Comparison of ENCODE assay signal across 17 cellular contexts in genomic region chr18:12908706-12909105, GRCh38.
"Had no signal": no experiment of that assay in that cellular context is flagged by ENCODE, and none has a peak within 500 bp of the region (broad histone marks: within the 10 kb centered on the region; RNA-seq: fewer than 3 reads in every experiment).

No MANE protein-coding gene starts in this region.

- H3K4me3 Mint-ChIP-seq: activated naive CD4-positive, alpha-beta T cell treated with anti-CD3 and anti-CD28 coated beads for 36 hours; activated naive CD8-positive, alpha-beta T cell treated with anti-CD3 and anti-CD28 coated beads, Interleukin-2, amount 50 U/mL, for 24 hours; activated T-helper 17 cell treated with anti-CD3 and anti-CD28 coated beads, Interleukin-2, amount 50 U/mL, for 72 hours; naive B cell had no signal

- ATAC-seq: activated naive CD8-positive, alpha-beta T cell treated with anti-CD3 and anti-CD28 coated beads, Interleukin-2, amount 50 U/mL, for 24 hours; activated T-helper 17 cell treated with anti-CD3 and anti-CD28 coated beads, Interleukin-2, amount 50 U/mL, for 72 hours; esophagus mucosa; gastroesophageal sphincter; heart right ventricle; left lung had no signal

- H3K36me3 ChIP-seq: gastroesophageal sphincter, heart right ventricle, left lung, transverse colon, vagina had no signal

- H3K9me3 ChIP-seq: left lung, transverse colon, vagina had no signal

- H3K4me3 ChIP-seq: gastroesophageal sphincter, left lung, transverse colon, vagina had no signal

- H3K4me1 Mint-ChIP-seq: activated T-helper 17 cell treated with anti-CD3 and anti-CD28 coated beads, Interleukin-2, amount 50 U/mL, for 72 hours had no signal

- H3K27ac Mint-ChIP-seq: activated naive CD4-positive, alpha-beta T cell treated with anti-CD3 and anti-CD28 coated beads for 36 hours; activated naive CD8-positive, alpha-beta T cell treated with anti-CD3 and anti-CD28 coated beads, Interleukin-2, amount 50 U/mL, for 24 hours; activated T-helper 17 cell treated with anti-CD3 and anti-CD28 coated beads, Interleukin-2, amount 50 U/mL, for 72 hours; naive B cell had no signal

- DNase-seq: activated CD4-positive, CD25-positive, alpha-beta regulatory T cell treated with anti-CD3 and anti-CD28 coated beads, Interleukin-2, amount 50 U/mL, for 72 hours; activated naive CD4-positive, alpha-beta T cell treated with anti-CD3 and anti-CD28 coated beads for 36 hours; activated naive CD8-positive, alpha-beta T cell treated with anti-CD3 and anti-CD28 coated beads, Interleukin-2, amount 50 U/mL, for 24 hours; aorta; heart right ventricle; islet precursor cell; left lung; mammary epithelial cell; naive B cell; stimulated activated CD4-positive, alpha-beta T cell treated with anti-CD3 and anti-CD28 coated beads, Interleukin-4, amount 100 ng/mL, for 24 hours; stimulated activated naive CD4-positive, alpha-beta T cell treated with Interleukin-2 at 50 U/mL for 16 hours; substantia nigra; transverse colon had no signal

- H3K27me3 Mint-ChIP-seq: activated naive CD8-positive, alpha-beta T cell treated with anti-CD3 and anti-CD28 coated beads, Interleukin-2, amount 50 U/mL, for 24 hours; activated T-helper 17 cell treated with anti-CD3 and anti-CD28 coated beads, Interleukin-2, amount 50 U/mL, for 72 hours had no signal

- H3K9me3 Mint-ChIP-seq: activated T-helper 17 cell treated with anti-CD3 and anti-CD28 coated beads, Interleukin-2, amount 50 U/mL, for 72 hours had no signal

- H3K27me3 ChIP-seq: vagina had no signal
